In the genomic region with DNA sequence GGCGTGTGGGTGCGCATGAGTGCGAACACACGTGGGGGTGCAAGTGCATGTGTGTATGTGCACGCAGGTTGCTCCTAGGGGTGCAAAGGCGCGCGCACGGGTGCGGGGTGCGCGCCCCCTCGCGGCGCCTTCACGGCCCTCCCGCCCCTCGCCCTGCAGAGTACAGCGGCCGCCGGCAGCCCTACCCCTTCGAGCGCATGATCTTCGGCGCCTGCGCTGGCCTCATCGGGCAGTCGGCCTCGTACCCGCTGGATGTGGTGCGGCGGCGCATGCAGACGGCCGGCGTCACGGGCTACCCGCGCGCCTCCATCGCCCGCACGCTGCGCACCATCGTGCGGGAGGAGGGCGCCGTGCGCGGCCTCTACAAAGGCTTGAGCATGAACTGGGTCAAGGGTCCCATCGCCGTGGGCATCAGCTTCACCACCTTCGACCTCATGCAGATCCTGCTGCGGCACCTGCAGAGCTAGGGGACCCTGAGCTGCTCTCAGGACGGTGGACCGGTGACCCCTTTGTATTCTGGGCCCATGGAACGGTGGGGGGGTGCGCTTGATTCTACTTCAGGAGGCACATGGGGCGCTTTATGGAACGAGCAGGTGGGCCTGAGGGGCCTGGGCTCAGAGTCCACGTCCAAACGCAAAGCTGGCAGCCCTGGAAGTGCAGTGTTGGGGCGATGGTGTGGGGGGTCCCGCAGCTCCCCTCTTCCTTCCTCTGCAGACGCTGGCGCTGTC, we compare ENCODE assay signal across 10 cellular contexts. TPM values are rescaled to one million over a fixed set of nuclear protein-coding genes. Genes with fewer than 3 reads are reported as not detected.
DNase-seq lines count a peak whose midpoint lies in the region; ATAC-seq and TF ChIP-seq lines count a peak whose summit lies in the region.
"Had no signal": no experiment of that assay in that cellular context is flagged by ENCODE, and none has a peak within 500 bp of the region (broad histone marks: within the 10 kb centered on the region; RNA-seq: fewer than 3 reads in every experiment).

No MANE protein-coding gene starts in this region.

- no peak for TF ChIP-seq EP300 in sigmoid colon (IDR thresholded peaks at IDR 0.05)

- H3K27me3 Mint-ChIP-seq in activated T-cell treated with anti-CD3 and anti-CD28 coated beads, Interleukin-2, amount 50 U/mL, for 4 hours (ENCODE audit: low read depth) = no peaks in the 10 kb centered on the region

- H3K36me3 ChIP-seq in smooth muscle cell (ENCODE audit: low read depth) (no peaks in the 10 kb centered on the region), sigmoid colon (peaks cover 0 to 5% (median 0%) of the 10 kb centered on the region in 4 donors)

- H3F3A ChIP-seq in smooth muscle cell (ENCODE audit: low read depth) = no peaks in the 10 kb centered on the region

- intact Hi-C loops in left ventricle myocardium superior (cut with micrococcal nuclease) (no loop called here), sigmoid colon (cut with DNase I) (no loop called here)

- no peak overlapping the region for H3K27ac ChIP-seq in smooth muscle cell (ENCODE audit: low read depth)
- no peak overlapping the region for H3K27ac ChIP-seq in sigmoid colon
- H3K27ac ChIP-seq: 22Rv1 had no signal

- no peak overlapping the region for H2AFZ ChIP-seq in smooth muscle cell (ENCODE audit: low read depth)

- H3K9me3 Mint-ChIP-seq in activated T-cell treated with anti-CD3 and anti-CD28 coated beads, Interleukin-2, amount 50 U/mL, for 4 hours = no peaks in the 10 kb centered on the region

- DNase-seq in DMS 273 (lab: John Stamatoyannopoulos, UW; ENCODE audit: unreplicated experiment) (peak; percentile 51), DMS 273 treated with DMSO at 0.1 percent for 48 hours (lab: John Stamatoyannopoulos, UW) (no peak), left ventricle myocardium superior (peak; percentile 41), smooth muscle cell (lab: John Stamatoyannopoulos, UW; ENCODE audit: unreplicated experiment) (no peak), COLO668 (lab: John Stamatoyannopoulos, UW; ENCODE audit: unreplicated experiment) (no peak), sigmoid colon (no peak)
- no peak for DNase-seq in activated T-cell treated with anti-CD3 and anti-CD28 coated beads, Interleukin-2, amount 50 U/mL, for 4 hours
- DNase-seq: NCI-H2107 had no signal

- peak overlapping the region; percentile 26 for H3K4me2 ChIP-seq in smooth muscle cell

- no peak for TF ChIP-seq POLR2A in sigmoid colon (IDR thresholded peaks at IDR 0.05)

- H3K27me3 ChIP-seq in smooth muscle cell (ENCODE audit: low read depth) = no peaks in the 10 kb centered on the region
- H3K27me3 ChIP-seq in sigmoid colon = peaks cover 0 to 14% (median 10%) of the 10 kb centered on the region in 3 donors

- H3K36me3 Mint-ChIP-seq in activated T-cell treated with anti-CD3 and anti-CD28 coated beads, Interleukin-2, amount 50 U/mL, for 4 hours (ENCODE audit: insufficient read depth) = peaks cover 2% of the 10 kb centered on the region

- TF ChIP-seq CTCF in smooth muscle cell (IDR thresholded peaks at IDR 0.05; ENCODE audit: borderline replicate concordance, insufficient read depth, poor library complexity, severe bottlenecking) (no peak), sigmoid colon (IDR thresholded peaks at IDR 0.05) (no peak)

- H3K79me2 ChIP-seq in smooth muscle cell (ENCODE audit: low read depth) = no peaks in the 10 kb centered on the region

- no peak overlapping the region for H3K4me3 ChIP-seq in smooth muscle cell
- H3K4me3 ChIP-seq in sigmoid colon = no peak overlapping the region

- peaks cover 8% of the 10 kb centered on the region for H3K4me1 ChIP-seq in smooth muscle cell (ENCODE audit: low read depth)
- H3K4me1 ChIP-seq in sigmoid colon = peaks cover 0 to 16% (median 6%) of the 10 kb centered on the region in 4 donors

- ATAC-seq in activated T-cell treated with anti-CD3 and anti-CD28 coated beads, Interleukin-2, amount 50 U/mL, for 4 hours = peak; percentile 66 to 76
- ATAC-seq in left ventricle myocardium superior (peak; percentile 43), GM18502 (IDR thresholded peaks at IDR 0.05; ENCODE audit: poor library complexity, unreplicated experiment) (no peak)

- 67% methylated on average over 44 of the region's 66 CpGs for WGBS in smooth muscle cell (ENCODE audit: low lambda C conversion rate)
- 7 to 20% methylated on average over 66 of the region's 66 CpGs for WGBS in sigmoid colon, 2 donors

- peaks cover 3% of the 10 kb centered on the region for H4K20me1 ChIP-seq in smooth muscle cell (ENCODE audit: low read depth)

- H3K9ac ChIP-seq in smooth muscle cell (ENCODE audit: low read depth) = no peak overlapping the region

- H3K4me1 Mint-ChIP-seq in activated T-cell treated with anti-CD3 and anti-CD28 coated beads, Interleukin-2, amount 50 U/mL, for 4 hours (ENCODE audit: low read depth) = peaks cover 1% of the 10 kb centered on the region

- H3K9me3 ChIP-seq in smooth muscle cell (replicated peaks; ENCODE audit: low read depth) = no peaks in the 10 kb centered on the region
- no peaks in the 10 kb centered on the region for H3K9me3 ChIP-seq in sigmoid colon

- no peak overlapping the region for H3K4me3 Mint-ChIP-seq in activated T-cell treated with anti-CD3 and anti-CD28 coated beads, Interleukin-2, amount 50 U/mL, for 4 hours

RNA-seq across cellular contexts. Expression of a gene that starts 27.7 kb away (rescaled TPM):
- 10 to 100 TPM; 42.3 to 43.2 (median 43.1) TPM for total RNA-seq in activated T-cell treated with anti-CD3 and anti-CD28 coated beads, Interleukin-2, amount 50 U/mL, for 4 hours
- 24.7 TPM for total RNA-seq in left ventricle myocardium superior
- 20.3 and 30.3 TPM in 2 replicates for total RNA-seq in smooth muscle cell
- 40.6 and 47.8 TPM in 2 replicates for polyA plus RNA-seq in smooth muscle cell
- total RNA-seq in sigmoid colon = 10 to 100 TPM; 14.8 to 28.0 (median 18.3) TPM
- 10 to 100 TPM in 1 of 3 donors, 1 to 10 TPM in 2; 3.0 to 22.6 (median 4.4) TPM for polyA plus RNA-seq in sigmoid colon

RNA-seq across cellular contexts. Expression of a gene that starts 46.8 kb away (rescaled TPM):
- 10 to 100 TPM in 1 of 3 donors, 1 to 10 TPM in 2; 8.9 to 11.1 (median 8.9) TPM for total RNA-seq in activated T-cell treated with anti-CD3 and anti-CD28 coated beads, Interleukin-2, amount 50 U/mL, for 4 hours
- total RNA-seq in left ventricle myocardium superior = 29.5 TPM
- 8.1 and 11.8 TPM in 2 replicates for total RNA-seq in smooth muscle cell
- polyA plus RNA-seq in smooth muscle cell = 14.4 and 18.9 TPM in 2 replicates
- total RNA-seq in sigmoid colon = 1 to 10 TPM; 6.3 to 8.2 (median 7.3) TPM
- 1 to 10 TPM; 2.4 to 9.5 (median 9.0) TPM for polyA plus RNA-seq in sigmoid colon

RNA-seq across cellular contexts. Expression of a gene that starts 59.5 kb away (rescaled TPM):
- 1 to 10 TPM; 2.2 to 3.7 (median 2.3) TPM for total RNA-seq in activated T-cell treated with anti-CD3 and anti-CD28 coated beads, Interleukin-2, amount 50 U/mL, for 4 hours
- total RNA-seq in left ventricle myocardium superior = not detected
- total RNA-seq in smooth muscle cell = 0.40 TPM in 1 of 2 replicates, not detected in the other
- polyA plus RNA-seq in smooth muscle cell = 2.9 and 4.4 TPM in 2 replicates
- total RNA-seq in sigmoid colon = not detected
- 1 to 10 TPM in 1 of 3 donors, not detected in 2; 2.2 TPM for polyA plus RNA-seq in sigmoid colon

Comparison
In these comparisons a context has a peak if more than half of its experiments do, and no peak if none do; other contexts are left out.
1. DNase-seq: peak in DMS 273 (single experiment) and left ventricle myocardium superior (single experiment); none in DMS 273 treated with DMSO at 0.1 percent for 48 hours (single experiment), activated T-cell treated with anti-CD3 and anti-CD28 coated beads, Interleukin-2, amount 50 U/mL, for 4 hours (single experiment), smooth muscle cell (single experiment), COLO668 (single experiment) and sigmoid colon (single experiment).